Comparison of ENCODE assay signal across 14 cellular contexts in the genomic region with DNA sequence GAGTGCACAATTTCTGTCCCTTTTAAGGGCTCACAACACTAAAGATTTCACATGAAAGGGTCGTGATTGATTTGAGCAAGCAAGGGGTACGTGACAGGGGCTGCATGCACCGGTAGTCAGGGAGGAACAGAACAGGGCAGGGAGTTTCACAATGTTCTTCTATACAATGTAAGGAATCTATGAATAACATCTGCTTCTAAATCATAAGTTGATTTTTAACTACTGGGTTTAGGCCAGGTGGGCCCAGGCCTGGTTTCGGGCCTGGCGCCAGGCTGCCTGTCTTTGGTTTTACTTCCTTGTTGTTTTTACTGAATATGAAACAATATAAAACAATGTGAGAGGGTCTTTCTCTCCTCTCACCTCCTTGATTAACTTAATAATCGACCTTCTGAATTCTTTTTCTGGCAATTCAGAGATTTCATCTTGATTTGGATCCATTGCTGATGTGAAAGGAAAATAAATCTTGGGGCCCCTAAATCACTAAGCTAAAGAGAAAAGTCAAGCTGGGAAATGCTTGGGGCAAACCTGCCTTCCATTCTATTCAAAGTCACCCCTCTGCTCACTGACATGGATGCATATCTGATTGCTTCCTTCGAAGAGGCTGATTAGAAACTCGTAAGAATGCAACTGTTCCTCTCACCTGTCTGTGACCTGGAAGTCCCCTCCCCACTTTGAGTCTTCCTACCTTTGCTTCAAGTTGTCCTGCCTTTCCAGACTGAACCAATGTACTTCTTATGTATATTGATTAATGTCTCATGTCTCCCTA. TPM values are rescaled to one million over a fixed set of nuclear protein-coding genes. Genes with fewer than 3 reads are reported as not detected.
DNase-seq lines count a peak whose midpoint lies in the region; ATAC-seq and TF ChIP-seq lines count a peak whose summit lies in the region.
"Not testable (repeated sequence)": the region's sequence is repeated elsewhere in the genome, so short reads cannot be mapped to it uniquely, and the experiment has no call there.
"Had no signal": no experiment of that assay in that cellular context is flagged by ENCODE, and none has a peak within 500 bp of the region (broad histone marks: within the 10 kb centered on the region; RNA-seq: fewer than 3 reads in every experiment).

No MANE protein-coding gene starts in this region.

- not testable (repeated sequence) for H3K27me3 Mint-ChIP-seq in Calu3 (ENCODE audit: unreplicated experiment)
- H3K27me3 Mint-ChIP-seq in nephron (ENCODE audit: low read depth) = peaks cover 12% of the 10 kb centered on the region

- not testable (repeated sequence) for H3K27me3 ChIP-seq in SU-DHL-6 (ENCODE audit: low read length); transverse colon

- peak; percentile 57 for ATAC-seq in GM18511 (IDR thresholded peaks at IDR 0.05; ENCODE audit: unreplicated experiment)

- in situ Hi-C loops in transverse colon (cut with MboI; ENCODE audit: low pct_ligation_motif_present in 1 of 4, low pct_unique_long_range_greater_than_20kb in 1 of 4, low sequenced_read_pairs in 3 of 4) = not testable (repeated sequence)

- not testable (repeated sequence) for H3K4me1 ChIP-seq in transverse colon

- not testable (repeated sequence) for H3K9me3 Mint-ChIP-seq in Calu3 (ENCODE audit: low read depth, unreplicated experiment)
- peaks cover 31% of the 10 kb centered on the region for H3K9me3 Mint-ChIP-seq in nephron

- peaks cover 66% of the 10 kb centered on the region for H3K4me1 Mint-ChIP-seq in Calu3 (ENCODE audit: low read depth, unreplicated experiment)
- H3K4me1 Mint-ChIP-seq in nephron = not testable (repeated sequence)

- not testable (repeated sequence) for H3K9me3 ChIP-seq in SU-DHL-6 (ENCODE audit: insufficient read depth, low read length)
- peaks cover 9 to 13% of the 10 kb centered on the region in 2 donors for H3K9me3 ChIP-seq in transverse colon

- DNase-seq in Calu3 (peak; percentile 43), NAMALWA (ENCODE audit: low spot score) (peak; percentile 22), kidney tubule cell (ENCODE audit: low spot score) (peak; percentile 45), transverse colon (peak; percentile 42)

- H2AFZ ChIP-seq in SU-DHL-6 (ENCODE audit: low read depth, low read length, severe bottlenecking) = peak overlapping the region; percentile 71

- not testable (repeated sequence) for H3K79me2 ChIP-seq in SU-DHL-6 (ENCODE audit: insufficient read depth, low read length)

- not testable (repeated sequence) for TF ChIP-seq EP300 in transverse colon (IDR thresholded peaks at IDR 0.05; ENCODE audit: low read depth)

- not testable (repeated sequence) for H3K9me2 ChIP-seq in SU-DHL-6 (replicated peaks; ENCODE audit: insufficient read depth, low read length)

- peak overlapping the region; percentile 71 for H3K27ac ChIP-seq in SU-DHL-6 (ENCODE audit: low read depth, low read length)
- not testable (repeated sequence) for H3K27ac ChIP-seq in transverse colon

- H3K4me3 Mint-ChIP-seq in Calu3 (ENCODE audit: low read depth, unreplicated experiment) = peak overlapping the region; percentile 58
- H3K4me3 Mint-ChIP-seq in nephron = not testable (repeated sequence)

- CTCF ChIA-PET in Calu3 (lab: Charles Lee) = interaction anchor here (0.6 to 1.2 kb wide), 2 partner anchors 18 to 128 kb away, joined by 3 read pairs; no protein-coding TSS in a partner anchor

- not testable (repeated sequence) for H3F3A ChIP-seq in SU-DHL-6 (ENCODE audit: insufficient read depth)

- not testable (repeated sequence) for TF ChIP-seq CTCF in Calu3 (IDR thresholded peaks at IDR 0.05; ENCODE audit: unreplicated experiment); SU-DHL-6 (IDR thresholded peaks at IDR 0.05; ENCODE audit: insufficient read depth, low read length, poor library complexity, severe bottlenecking); nephron (IDR thresholded peaks at IDR 0.05; ENCODE audit: unreplicated experiment in 3 of 3); transverse colon (IDR thresholded peaks at IDR 0.05)

- TF ChIP-seq POLR2A in transverse colon (IDR thresholded peaks at IDR 0.05) = not testable (repeated sequence)

- H3K4me2 ChIP-seq in SU-DHL-6 (ENCODE audit: low read depth, low read length, poor library complexity, severe bottlenecking) = peak overlapping the region; percentile 41

- not testable (repeated sequence) for H3K4me3 ChIP-seq in SU-DHL-6 (ENCODE audit: insufficient read depth, low read length, poor library complexity, severe bottlenecking); transverse colon

- not testable (repeated sequence) for H4K20me1 ChIP-seq in SU-DHL-6 (ENCODE audit: low read depth, low read length)

- 51 to 52% methylated on average over 7 to 8 of the region's 8 CpGs for WGBS in transverse colon (ENCODE audit: low coverage in 1 of 2), 2 donors

- not testable (repeated sequence) for H3K36me3 ChIP-seq in SU-DHL-6 (ENCODE audit: low read length); transverse colon

- intact Hi-C loops in Calu3 (cut with micrococcal nuclease; ENCODE audit: unreplicated experiment); transverse colon (cut with DNase I; ENCODE audit: low total_unique reads): not testable (repeated sequence)

- peak overlapping the region; percentile 39; the same call in 1 of the 2 replicates for H3K9ac ChIP-seq in SU-DHL-6 (ENCODE audit: low read length)

- peak overlapping the region; percentile 81 for H3K27ac Mint-ChIP-seq in Calu3 (ENCODE audit: unreplicated experiment)
- H3K27ac Mint-ChIP-seq in nephron = peak overlapping the region in 2 of 3 experiments; percentile 49 to 56

- not testable (repeated sequence) for H3K36me3 Mint-ChIP-seq in Calu3 (ENCODE audit: insufficient read depth, unreplicated experiment); nephron (ENCODE audit: low read depth)

- not testable (repeated sequence) for BruUV-seq in Calu3 (replicated peaks; lab: Mats Ljungman, UMichigan)

RNA-seq across cellular contexts. Expression of a gene that starts 47.0 kb away (rescaled TPM):
- total RNA-seq in Calu3 (2022) (not detected in 2 replicates), transverse colon (not detected)
- total RNA-seq: A673, H4, IMR-90, PC-3, Right ventricle myocardium inferior, RPMI7951, SJCRH30 had no signal
